19 cellular contexts compared by ENCODE assay signal in the genomic region with DNA sequence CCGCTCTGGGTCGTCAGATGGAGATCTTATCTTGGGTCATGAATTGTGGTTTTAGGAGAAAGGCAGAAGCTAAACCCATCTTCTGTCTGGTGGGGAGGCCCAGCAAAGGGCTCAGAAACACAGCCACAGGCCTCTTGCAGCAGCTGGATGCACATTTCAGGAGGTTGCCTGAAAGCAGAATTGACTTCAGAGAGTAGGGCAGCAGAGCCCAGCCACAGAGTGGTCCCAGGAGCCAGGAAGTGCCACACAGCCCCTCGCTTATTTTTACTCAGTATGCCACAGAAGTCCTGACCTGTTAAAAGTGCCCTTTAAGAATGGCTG. TPM values are rescaled to one million over a fixed set of nuclear protein-coding genes. Genes with fewer than 3 reads are reported as not detected.
A peak's percentile ranks its signal among the peaks of the same experiment; 100 is the strongest.
DNase-seq lines count a peak whose midpoint lies in the region; TF ChIP-seq lines count a peak whose summit lies in the region.
"Had no signal": no experiment of that assay in that cellular context is flagged by ENCODE, and none has a peak within 500 bp of the region (broad histone marks: within the 10 kb centered on the region; RNA-seq: fewer than 3 reads in every experiment).

No MANE protein-coding gene starts in this region.

- H3K36me3 ChIP-seq in thyroid gland: no peaks in the 10 kb centered on the region
- H3K36me3 ChIP-seq in BE2C: no peaks in the 10 kb centered on the region

- TF ChIP-seq POLR2A in thyroid gland (IDR thresholded peaks at IDR 0.05): no peak

- H3K9me3 ChIP-seq in thyroid gland (no peaks in the 10 kb centered on the region), BE2C (no peaks in the 10 kb centered on the region)

- H3K4me1 ChIP-seq in thyroid gland: peaks cover 31 to 34% of the 10 kb centered on the region in 2 donors
- no peaks in the 10 kb centered on the region for H3K4me1 ChIP-seq in BE2C

- DNase-seq in activated effector memory CD4-positive, alpha-beta T cell treated with anti-CD3 and anti-CD28 coated beads, Interleukin-2, amount 50 U/mL, for 16 hours: peak; percentile 0
- DNase-seq in activated effector memory CD4-positive, alpha-beta T cell treated with Interleukin-2 at 50 U/mL for 16 hours: no peak
- DNase-seq in RPMI8226: peak; percentile 74
- no peak for DNase-seq in thyroid gland
- no peak for DNase-seq in stimulated activated CD4-positive, alpha-beta T cell treated with anti-CD3 and anti-CD28 coated beads, Interleukin-2, amount 100 ng/mL, for 24 hours
- no peak for DNase-seq in BE2C
- DNase-seq in activated CD8-positive, alpha-beta memory T cell treated with anti-CD3 and anti-CD28 coated beads, Interleukin-2, amount 50 U/mL, for 4 hours: no peak
- DNase-seq: 8988T, ACHN, Calu3, GOT3, HCEC 1CT, Karpas-422, NCI-H2227 treated with DMSO at 0.1 percent for 48 hours, NCI-H526 treated with DMSO at 0.1 percent for 48 hours, SHP77 treated with DMSO at 0.1 percent for 48 hours had no signal

- H3K27me3 Mint-ChIP-seq in nephron (ENCODE audit: low read depth): peaks cover 71% of the 10 kb centered on the region

- H3K4me3 Mint-ChIP-seq in nephron: no peak overlapping the region
- H3K4me3 Mint-ChIP-seq: IgD-negative memory B cell had no signal

- H3K27me3 ChIP-seq in thyroid gland (no peaks in the 10 kb centered on the region), BE2C (peaks cover 22% of the 10 kb centered on the region)

- H3K27ac Mint-ChIP-seq in nephron: peak overlapping the region in 2 of 3 experiments; percentile 9 to 51
- H3K27ac Mint-ChIP-seq: IgD-negative memory B cell had no signal

- peaks cover 51% of the 10 kb centered on the region for H3K4me1 Mint-ChIP-seq in nephron

- H3K4me3 ChIP-seq in thyroid gland (replicated peaks in 1 of 3): no peak overlapping the region
- no peak overlapping the region for H3K4me3 ChIP-seq in BE2C (ENCODE audit: low read depth, low read length)

- 36 to 49% methylated on average over 3 of the region's 3 CpGs for WGBS in thyroid gland, 2 donors

- intact Hi-C loops in thyroid gland (cut with DNase I): no loop called here

- no peaks in the 10 kb centered on the region for H3K36me3 Mint-ChIP-seq in nephron (ENCODE audit: low read depth)
- H3K36me3 Mint-ChIP-seq: IgD-negative memory B cell had no signal

- peak overlapping the region; percentile 80 to 94 (median 86) for H3K27ac ChIP-seq in thyroid gland

- TF ChIP-seq CTCF in nephron (IDR thresholded peaks at IDR 0.05; ENCODE audit: unreplicated experiment in 3 of 3) (no peak), thyroid gland (IDR thresholded peaks at IDR 0.05) (no peak), BE2C (IDR thresholded peaks at IDR 0.05; ENCODE audit: low read depth, low read length) (no peak)

- H3K9me3 Mint-ChIP-seq in nephron: no peaks in the 10 kb centered on the region
- H3K9me3 Mint-ChIP-seq: IgD-negative memory B cell had no signal

RNA-seq across cellular contexts. Expression of gene RIPK4, which starts 8.3 kb away (rescaled TPM):
- 10 to 100 TPM; 15.3 to 24.7 (median 22.6) TPM for total RNA-seq in thyroid gland
- not detected for polyA plus RNA-seq in BE2C (2012; ENCODE audit: insufficient read depth, insufficient read length, low read depth)
- total RNA-seq: G401 had no signal
- polyA plus RNA-seq: IgD-negative memory B cell had no signal

Comparison
In these comparisons a context has a peak if more than half of its experiments do, and no peak if none do; other contexts are left out.
1. DNase-seq: peak in activated effector memory CD4-positive, alpha-beta T cell treated with anti-CD3 and anti-CD28 coated beads, Interleukin-2, amount 50 U/mL, for 16 hours (single experiment) and RPMI8226 (single experiment); none in activated effector memory CD4-positive, alpha-beta T cell treated with Interleukin-2 at 50 U/mL for 16 hours (single experiment), thyroid gland (0 of 2), stimulated activated CD4-positive, alpha-beta T cell treated with anti-CD3 and anti-CD28 coated beads, Interleukin-2, amount 100 ng/mL, for 24 hours (0 of 2), BE2C (single experiment) and activated CD8-positive, alpha-beta memory T cell treated with anti-CD3 and anti-CD28 coated beads, Interleukin-2, amount 50 U/mL, for 4 hours (single experiment).